Comparison of ENCODE assay signal across 1 cellular context in the genomic region with DNA sequence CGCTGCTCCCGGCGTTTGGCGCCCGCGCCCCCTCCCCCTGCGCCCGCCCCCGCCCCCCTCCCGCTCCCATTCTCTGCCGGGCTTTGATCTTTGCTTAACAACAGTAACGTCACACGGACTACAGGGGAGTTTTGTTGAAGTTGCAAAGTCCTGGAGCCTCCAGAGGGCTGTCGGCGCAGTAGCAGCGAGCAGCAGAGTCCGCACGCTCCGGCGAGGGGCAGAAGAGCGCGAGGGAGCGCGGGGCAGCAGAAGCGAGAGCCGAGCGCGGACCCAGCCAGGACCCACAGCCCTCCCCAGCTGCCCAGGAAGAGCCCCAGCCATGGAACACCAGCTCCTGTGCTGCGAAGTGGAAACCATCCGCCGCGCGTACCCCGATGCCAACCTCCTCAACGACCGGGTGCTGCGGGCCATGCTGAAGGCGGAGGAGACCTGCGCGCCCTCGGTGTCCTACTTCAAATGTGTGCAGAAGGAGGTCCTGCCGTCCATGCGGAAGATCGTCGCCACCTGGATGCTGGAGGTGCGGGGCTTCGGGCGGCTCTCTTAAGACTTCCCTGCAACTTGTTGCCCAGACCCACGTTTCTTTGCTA.
TF ChIP-seq lines count a peak whose summit lies in the region.

A gene (plus strand): TSS at position 162 of the 587 bp plus-strand sequence. CDS start 158 bp downstream, at position 320.

TF ChIP-seq in WTC11, 78 proteins besides CTCF, POLR2A, EP300 and RAD21 (continued from another document):
- TF ChIP-seq, protein P1, sequence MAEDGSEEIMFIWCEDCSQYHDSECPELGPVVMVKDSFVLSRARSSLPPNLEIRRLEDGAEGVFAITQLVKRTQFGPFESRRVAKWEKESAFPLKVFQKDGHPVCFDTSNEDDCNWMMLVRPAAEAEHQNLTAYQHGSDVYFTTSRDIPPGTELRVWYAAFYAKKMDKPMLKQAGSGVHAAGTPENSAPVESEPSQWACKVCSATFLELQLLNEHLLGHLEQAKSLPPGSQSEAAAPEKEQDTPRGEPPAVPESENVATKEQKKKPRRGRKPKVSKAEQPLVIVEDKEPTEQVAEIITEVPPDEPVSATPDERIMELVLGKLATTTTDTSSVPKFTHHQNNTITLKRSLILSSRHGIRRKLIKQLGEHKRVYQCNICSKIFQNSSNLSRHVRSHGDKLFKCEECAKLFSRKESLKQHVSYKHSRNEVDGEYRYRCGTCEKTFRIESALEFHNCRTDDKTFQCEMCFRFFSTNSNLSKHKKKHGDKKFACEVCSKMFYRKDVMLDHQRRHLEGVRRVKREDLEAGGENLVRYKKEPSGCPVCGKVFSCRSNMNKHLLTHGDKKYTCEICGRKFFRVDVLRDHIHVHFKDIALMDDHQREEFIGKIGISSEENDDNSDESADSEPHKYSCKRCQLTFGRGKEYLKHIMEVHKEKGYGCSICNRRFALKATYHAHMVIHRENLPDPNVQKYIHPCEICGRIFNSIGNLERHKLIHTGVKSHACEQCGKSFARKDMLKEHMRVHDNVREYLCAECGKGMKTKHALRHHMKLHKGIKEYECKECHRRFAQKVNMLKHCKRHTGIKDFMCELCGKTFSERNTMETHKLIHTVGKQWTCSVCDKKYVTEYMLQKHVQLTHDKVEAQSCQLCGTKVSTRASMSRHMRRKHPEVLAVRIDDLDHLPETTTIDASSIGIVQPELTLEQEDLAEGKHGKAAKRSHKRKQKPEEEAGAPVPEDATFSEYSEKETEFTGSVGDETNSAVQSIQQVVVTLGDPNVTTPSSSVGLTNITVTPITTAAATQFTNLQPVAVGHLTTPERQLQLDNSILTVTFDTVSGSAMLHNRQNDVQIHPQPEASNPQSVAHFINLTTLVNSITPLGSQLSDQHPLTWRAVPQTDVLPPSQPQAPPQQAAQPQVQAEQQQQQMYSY (CRISPR knock-in tag; IDR thresholded peaks at IDR 0.05): no peak
- TF ChIP-seq, protein P2, sequence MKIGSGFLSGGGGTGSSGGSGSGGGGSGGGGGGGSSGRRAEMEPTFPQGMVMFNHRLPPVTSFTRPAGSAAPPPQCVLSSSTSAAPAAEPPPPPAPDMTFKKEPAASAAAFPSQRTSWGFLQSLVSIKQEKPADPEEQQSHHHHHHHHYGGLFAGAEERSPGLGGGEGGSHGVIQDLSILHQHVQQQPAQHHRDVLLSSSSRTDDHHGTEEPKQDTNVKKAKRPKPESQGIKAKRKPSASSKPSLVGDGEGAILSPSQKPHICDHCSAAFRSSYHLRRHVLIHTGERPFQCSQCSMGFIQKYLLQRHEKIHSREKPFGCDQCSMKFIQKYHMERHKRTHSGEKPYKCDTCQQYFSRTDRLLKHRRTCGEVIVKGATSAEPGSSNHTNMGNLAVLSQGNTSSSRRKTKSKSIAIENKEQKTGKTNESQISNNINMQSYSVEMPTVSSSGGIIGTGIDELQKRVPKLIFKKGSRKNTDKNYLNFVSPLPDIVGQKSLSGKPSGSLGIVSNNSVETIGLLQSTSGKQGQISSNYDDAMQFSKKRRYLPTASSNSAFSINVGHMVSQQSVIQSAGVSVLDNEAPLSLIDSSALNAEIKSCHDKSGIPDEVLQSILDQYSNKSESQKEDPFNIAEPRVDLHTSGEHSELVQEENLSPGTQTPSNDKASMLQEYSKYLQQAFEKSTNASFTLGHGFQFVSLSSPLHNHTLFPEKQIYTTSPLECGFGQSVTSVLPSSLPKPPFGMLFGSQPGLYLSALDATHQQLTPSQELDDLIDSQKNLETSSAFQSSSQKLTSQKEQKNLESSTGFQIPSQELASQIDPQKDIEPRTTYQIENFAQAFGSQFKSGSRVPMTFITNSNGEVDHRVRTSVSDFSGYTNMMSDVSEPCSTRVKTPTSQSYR (CRISPR knock-in tag; IDR thresholded peaks at IDR 0.05): no peak
- no peak for TF ChIP-seq ELF4 (CRISPR knock-in tag; IDR thresholded peaks at IDR 0.05; ENCODE audit: low read depth)
- TF ChIP-seq TP53 (CRISPR knock-in tag; IDR thresholded peaks at IDR 0.05): peak; percentile 21; the same call in 1 of the 2 replicates
- no peak for TF ChIP-seq ZBTB21 (CRISPR knock-in tag; IDR thresholded peaks at IDR 0.05; ENCODE audit: borderline replicate concordance)
- TF ChIP-seq, protein P3, sequence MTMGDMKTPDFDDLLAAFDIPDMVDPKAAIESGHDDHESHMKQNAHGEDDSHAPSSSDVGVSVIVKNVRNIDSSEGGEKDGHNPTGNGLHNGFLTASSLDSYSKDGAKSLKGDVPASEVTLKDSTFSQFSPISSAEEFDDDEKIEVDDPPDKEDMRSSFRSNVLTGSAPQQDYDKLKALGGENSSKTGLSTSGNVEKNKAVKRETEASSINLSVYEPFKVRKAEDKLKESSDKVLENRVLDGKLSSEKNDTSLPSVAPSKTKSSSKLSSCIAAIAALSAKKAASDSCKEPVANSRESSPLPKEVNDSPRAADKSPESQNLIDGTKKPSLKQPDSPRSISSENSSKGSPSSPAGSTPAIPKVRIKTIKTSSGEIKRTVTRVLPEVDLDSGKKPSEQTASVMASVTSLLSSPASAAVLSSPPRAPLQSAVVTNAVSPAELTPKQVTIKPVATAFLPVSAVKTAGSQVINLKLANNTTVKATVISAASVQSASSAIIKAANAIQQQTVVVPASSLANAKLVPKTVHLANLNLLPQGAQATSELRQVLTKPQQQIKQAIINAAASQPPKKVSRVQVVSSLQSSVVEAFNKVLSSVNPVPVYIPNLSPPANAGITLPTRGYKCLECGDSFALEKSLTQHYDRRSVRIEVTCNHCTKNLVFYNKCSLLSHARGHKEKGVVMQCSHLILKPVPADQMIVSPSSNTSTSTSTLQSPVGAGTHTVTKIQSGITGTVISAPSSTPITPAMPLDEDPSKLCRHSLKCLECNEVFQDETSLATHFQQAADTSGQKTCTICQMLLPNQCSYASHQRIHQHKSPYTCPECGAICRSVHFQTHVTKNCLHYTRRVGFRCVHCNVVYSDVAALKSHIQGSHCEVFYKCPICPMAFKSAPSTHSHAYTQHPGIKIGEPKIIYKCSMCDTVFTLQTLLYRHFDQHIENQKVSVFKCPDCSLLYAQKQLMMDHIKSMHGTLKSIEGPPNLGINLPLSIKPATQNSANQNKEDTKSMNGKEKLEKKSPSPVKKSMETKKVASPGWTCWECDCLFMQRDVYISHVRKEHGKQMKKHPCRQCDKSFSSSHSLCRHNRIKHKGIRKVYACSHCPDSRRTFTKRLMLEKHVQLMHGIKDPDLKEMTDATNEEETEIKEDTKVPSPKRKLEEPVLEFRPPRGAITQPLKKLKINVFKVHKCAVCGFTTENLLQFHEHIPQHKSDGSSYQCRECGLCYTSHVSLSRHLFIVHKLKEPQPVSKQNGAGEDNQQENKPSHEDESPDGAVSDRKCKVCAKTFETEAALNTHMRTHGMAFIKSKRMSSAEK (CRISPR knock-in tag; IDR thresholded peaks at IDR 0.05; ENCODE audit: borderline replicate concordance): no peak
- TF ChIP-seq, protein P4, sequence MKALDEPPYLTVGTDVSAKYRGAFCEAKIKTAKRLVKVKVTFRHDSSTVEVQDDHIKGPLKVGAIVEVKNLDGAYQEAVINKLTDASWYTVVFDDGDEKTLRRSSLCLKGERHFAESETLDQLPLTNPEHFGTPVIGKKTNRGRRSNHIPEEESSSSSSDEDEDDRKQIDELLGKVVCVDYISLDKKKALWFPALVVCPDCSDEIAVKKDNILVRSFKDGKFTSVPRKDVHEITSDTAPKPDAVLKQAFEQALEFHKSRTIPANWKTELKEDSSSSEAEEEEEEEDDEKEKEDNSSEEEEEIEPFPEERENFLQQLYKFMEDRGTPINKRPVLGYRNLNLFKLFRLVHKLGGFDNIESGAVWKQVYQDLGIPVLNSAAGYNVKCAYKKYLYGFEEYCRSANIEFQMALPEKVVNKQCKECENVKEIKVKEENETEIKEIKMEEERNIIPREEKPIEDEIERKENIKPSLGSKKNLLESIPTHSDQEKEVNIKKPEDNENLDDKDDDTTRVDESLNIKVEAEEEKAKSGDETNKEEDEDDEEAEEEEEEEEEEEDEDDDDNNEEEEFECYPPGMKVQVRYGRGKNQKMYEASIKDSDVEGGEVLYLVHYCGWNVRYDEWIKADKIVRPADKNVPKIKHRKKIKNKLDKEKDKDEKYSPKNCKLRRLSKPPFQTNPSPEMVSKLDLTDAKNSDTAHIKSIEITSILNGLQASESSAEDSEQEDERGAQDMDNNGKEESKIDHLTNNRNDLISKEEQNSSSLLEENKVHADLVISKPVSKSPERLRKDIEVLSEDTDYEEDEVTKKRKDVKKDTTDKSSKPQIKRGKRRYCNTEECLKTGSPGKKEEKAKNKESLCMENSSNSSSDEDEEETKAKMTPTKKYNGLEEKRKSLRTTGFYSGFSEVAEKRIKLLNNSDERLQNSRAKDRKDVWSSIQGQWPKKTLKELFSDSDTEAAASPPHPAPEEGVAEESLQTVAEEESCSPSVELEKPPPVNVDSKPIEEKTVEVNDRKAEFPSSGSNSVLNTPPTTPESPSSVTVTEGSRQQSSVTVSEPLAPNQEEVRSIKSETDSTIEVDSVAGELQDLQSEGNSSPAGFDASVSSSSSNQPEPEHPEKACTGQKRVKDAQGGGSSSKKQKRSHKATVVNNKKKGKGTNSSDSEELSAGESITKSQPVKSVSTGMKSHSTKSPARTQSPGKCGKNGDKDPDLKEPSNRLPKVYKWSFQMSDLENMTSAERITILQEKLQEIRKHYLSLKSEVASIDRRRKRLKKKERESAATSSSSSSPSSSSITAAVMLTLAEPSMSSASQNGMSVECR (CRISPR knock-in tag; IDR thresholded peaks at IDR 0.05; ENCODE audit: borderline replicate concordance): peak; percentile 77
- no peak; the same call in 1 of the 2 replicates for TF ChIP-seq KAT7 (CRISPR knock-in tag; IDR thresholded peaks at IDR 0.05; ENCODE audit: borderline replicate concordance)
- peak; percentile 49; the same call in 1 of the 2 replicates for TF ChIP-seq SP1 (CRISPR knock-in tag; conservative IDR thresholded peaks at IDR 0.05)
- no peak for TF ChIP-seq ZNF263 (CRISPR knock-in tag; IDR thresholded peaks at IDR 0.05; ENCODE audit: low read depth)
- TF ChIP-seq, protein P5, sequence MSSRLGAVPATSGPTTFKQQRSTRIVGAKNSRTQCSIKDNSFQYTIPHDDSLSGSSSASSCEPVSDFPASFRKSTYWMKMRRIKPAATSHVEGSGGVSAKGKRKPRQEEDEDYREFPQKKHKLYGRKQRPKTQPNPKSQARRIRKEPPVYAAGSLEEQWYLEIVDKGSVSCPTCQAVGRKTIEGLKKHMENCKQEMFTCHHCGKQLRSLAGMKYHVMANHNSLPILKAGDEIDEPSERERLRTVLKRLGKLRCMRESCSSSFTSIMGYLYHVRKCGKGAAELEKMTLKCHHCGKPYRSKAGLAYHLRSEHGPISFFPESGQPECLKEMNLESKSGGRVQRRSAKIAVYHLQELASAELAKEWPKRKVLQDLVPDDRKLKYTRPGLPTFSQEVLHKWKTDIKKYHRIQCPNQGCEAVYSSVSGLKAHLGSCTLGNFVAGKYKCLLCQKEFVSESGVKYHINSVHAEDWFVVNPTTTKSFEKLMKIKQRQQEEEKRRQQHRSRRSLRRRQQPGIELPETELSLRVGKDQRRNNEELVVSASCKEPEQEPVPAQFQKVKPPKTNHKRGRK (CRISPR knock-in tag; IDR thresholded peaks at IDR 0.05; ENCODE audit: borderline replicate concordance): no peak
- TF ChIP-seq GABPB1 (CRISPR knock-in tag; IDR thresholded peaks at IDR 0.05): peak; percentile 60
- peak; percentile 13; the same call in 1 of the 2 replicates for TF ChIP-seq NFYB (CRISPR knock-in tag; conservative IDR thresholded peaks at IDR 0.05; ENCODE audit: low read depth)
- TF ChIP-seq, protein P6, sequence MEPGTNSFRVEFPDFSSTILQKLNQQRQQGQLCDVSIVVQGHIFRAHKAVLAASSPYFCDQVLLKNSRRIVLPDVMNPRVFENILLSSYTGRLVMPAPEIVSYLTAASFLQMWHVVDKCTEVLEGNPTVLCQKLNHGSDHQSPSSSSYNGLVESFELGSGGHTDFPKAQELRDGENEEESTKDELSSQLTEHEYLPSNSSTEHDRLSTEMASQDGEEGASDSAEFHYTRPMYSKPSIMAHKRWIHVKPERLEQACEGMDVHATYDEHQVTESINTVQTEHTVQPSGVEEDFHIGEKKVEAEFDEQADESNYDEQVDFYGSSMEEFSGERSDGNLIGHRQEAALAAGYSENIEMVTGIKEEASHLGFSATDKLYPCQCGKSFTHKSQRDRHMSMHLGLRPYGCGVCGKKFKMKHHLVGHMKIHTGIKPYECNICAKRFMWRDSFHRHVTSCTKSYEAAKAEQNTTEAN (CRISPR knock-in tag; IDR thresholded peaks at IDR 0.05): peak; percentile 65; the same call in 1 of the 2 replicates
- TF ChIP-seq TEAD4 (CRISPR knock-in tag; IDR thresholded peaks at IDR 0.05): no peak
- no peak for TF ChIP-seq OVOL2 (CRISPR knock-in tag; IDR thresholded peaks at IDR 0.05; ENCODE audit: borderline replicate concordance)
- peak; percentile 51; the same call in 1 of the 2 replicates for TF ChIP-seq ESRRA (CRISPR knock-in tag; IDR thresholded peaks at IDR 0.05; ENCODE audit: borderline replicate concordance)
- TF ChIP-seq ETV6 (CRISPR knock-in tag; IDR thresholded peaks at IDR 0.05): 0 out of 2 replicates have a peak, but pooled peaks have one; percentile 31
- TF ChIP-seq MYBL2 (CRISPR knock-in tag; IDR thresholded peaks at IDR 0.05): 0 out of 2 replicates have a peak, but pooled peaks have one; percentile 67
TF ChIP-seq in WTC11: peak in this region for 18.
